Comparison of ENCODE assay signal across 23 cellular contexts in the genomic region with DNA sequence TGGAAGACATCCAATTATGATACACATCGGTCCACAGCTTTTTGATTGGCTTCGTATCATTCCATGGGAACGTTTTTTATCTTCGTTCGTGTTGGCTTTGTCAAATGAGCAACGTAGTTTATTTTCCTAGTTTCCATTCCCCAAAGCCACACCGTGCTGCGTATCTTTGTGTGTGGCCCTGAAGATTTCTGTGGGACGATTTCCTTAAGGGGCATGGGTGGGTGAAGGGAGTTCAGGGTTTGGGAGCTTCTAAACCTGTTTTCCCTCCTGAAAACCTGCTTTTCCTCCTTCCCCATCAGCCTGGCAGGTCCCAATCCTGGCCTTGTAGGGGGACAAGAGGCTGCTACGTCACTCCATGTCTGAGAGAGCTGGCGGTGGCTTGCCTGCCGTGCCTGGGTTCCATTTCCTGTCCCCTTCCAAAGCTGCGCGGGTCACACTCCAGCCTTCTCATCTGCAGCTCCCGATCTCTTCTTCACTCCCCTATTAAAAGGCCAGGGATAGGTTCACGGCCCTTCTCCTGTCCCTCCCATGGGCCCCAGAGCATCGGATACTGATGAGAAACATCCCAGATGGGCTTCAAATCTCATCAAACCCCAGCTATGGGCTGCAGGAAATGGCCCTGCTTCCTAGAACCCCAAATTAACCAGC. TPM values are rescaled to one million over a fixed set of nuclear protein-coding genes. Genes with fewer than 3 reads are reported as not detected.
DNase-seq lines count a peak whose midpoint lies in the region; ATAC-seq and TF ChIP-seq lines count a peak whose summit lies in the region.
"Had no signal": no experiment of that assay in that cellular context is flagged by ENCODE, and none has a peak within 500 bp of the region (broad histone marks: within the 10 kb centered on the region; RNA-seq: fewer than 3 reads in every experiment).

No MANE protein-coding gene starts in this region.

- WGBS in mesendoderm (ENCODE audit: extremely low coverage, insufficient coverage, low lambda C conversion rate), result no CpG with 5 or more reads among the region's 17 CpGs

- peak overlapping the region; percentile 81 for H3K56ac ChIP-seq in mesendoderm (ENCODE audit: low read length)

- peak overlapping the region; percentile 66 for H3K23ac ChIP-seq in mesendoderm (ENCODE audit: low read length)

- no peaks in the 10 kb centered on the region for H3K27me3 ChIP-seq in mesendoderm (ENCODE audit: insufficient read depth, low read length, poor library complexity)
- H3K27me3 ChIP-seq: colonic mucosa, pancreas, right lobe of liver, upper lobe of right lung had no signal

- no peaks in the 10 kb centered on the region for H3K36me3 Mint-ChIP-seq in activated CD8-positive, alpha-beta memory T cell treated with anti-CD3 and anti-CD28 coated beads, Interleukin-2, amount 10 ng/mL, durations not matched to agents 7 days and 5 days
- H3K36me3 Mint-ChIP-seq: activated naive CD8-positive, alpha-beta T cell treated with anti-CD3 and anti-CD28 coated beads for 36 hours; naive B cell had no signal

- no peak overlapping the region for H3K4me3 ChIP-seq in mesendoderm (ENCODE audit: low read length)
- H3K4me3 ChIP-seq: colonic mucosa, pancreas, right lobe of liver, upper lobe of right lung had no signal

- H3K4ac ChIP-seq in mesendoderm (ENCODE audit: low read depth, low read length), result no peak overlapping the region

- H3K9ac ChIP-seq in mesendoderm (ENCODE audit: low read length), result peak overlapping the region; percentile 40

- H3K9me3 Mint-ChIP-seq in activated CD8-positive, alpha-beta memory T cell treated with anti-CD3 and anti-CD28 coated beads, Interleukin-2, amount 10 ng/mL, durations not matched to agents 7 days and 5 days (ENCODE audit: low read depth), result no peaks in the 10 kb centered on the region
- H3K9me3 Mint-ChIP-seq: activated CD4-positive, alpha-beta T cell treated with anti-CD3 and anti-CD28 coated beads, Interleukin-2, amount 10 ng/mL, durations not matched to agents 24 days and 14 days; activated naive CD8-positive, alpha-beta T cell treated with anti-CD3 and anti-CD28 coated beads for 36 hours; CD4-positive, alpha-beta T cell had no signal

- peaks cover 8% of the 10 kb centered on the region for H3K27me3 Mint-ChIP-seq in activated CD8-positive, alpha-beta memory T cell treated with anti-CD3 and anti-CD28 coated beads, Interleukin-2, amount 10 ng/mL, durations not matched to agents 7 days and 5 days
- H3K27me3 Mint-ChIP-seq: activated naive CD8-positive, alpha-beta T cell treated with anti-CD3 and anti-CD28 coated beads for 36 hours had no signal

- no peaks in the 10 kb centered on the region for H3K4me1 Mint-ChIP-seq in activated CD8-positive, alpha-beta memory T cell treated with anti-CD3 and anti-CD28 coated beads, Interleukin-2, amount 10 ng/mL, durations not matched to agents 7 days and 5 days
- H3K4me1 Mint-ChIP-seq: activated CD4-positive, alpha-beta T cell treated with anti-CD3 and anti-CD28 coated beads, Interleukin-2, amount 10 ng/mL, durations not matched to agents 24 days and 14 days; activated naive CD8-positive, alpha-beta T cell treated with anti-CD3 and anti-CD28 coated beads for 36 hours; naive B cell; T-helper 17 cell had no signal

- no peak overlapping the region for H3K27ac Mint-ChIP-seq in activated CD8-positive, alpha-beta memory T cell treated with anti-CD3 and anti-CD28 coated beads, Interleukin-2, amount 10 ng/mL, durations not matched to agents 7 days and 5 days
- H3K27ac Mint-ChIP-seq: activated CD4-positive, alpha-beta T cell treated with anti-CD3 and anti-CD28 coated beads, Interleukin-2, amount 10 ng/mL, durations not matched to agents 24 days and 14 days; activated naive CD8-positive, alpha-beta T cell treated with anti-CD3 and anti-CD28 coated beads for 36 hours; CD4-positive, alpha-beta T cell; naive B cell; T-helper 17 cell had no signal

- intact Hi-C loops in Right ventricle myocardium inferior (cut with DNase I) (no loop called here), left ventricle myocardium superior (cut with micrococcal nuclease) (no loop called here)

- H3K79me2 ChIP-seq in mesendoderm (ENCODE audit: control insufficient read depth, insufficient read depth, low read length), result no peaks in the 10 kb centered on the region

- peak overlapping the region; percentile 37 for H3K27ac ChIP-seq in mesendoderm (ENCODE audit: low read depth, low read length)
- H3K27ac ChIP-seq: colonic mucosa, pancreas, right lobe of liver, upper lobe of right lung had no signal

- DNase-seq in Right ventricle myocardium inferior (ENCODE audit: missing footprints) (peak; percentile 42), left ventricle myocardium superior (no peak), mesendoderm (peak; percentile 63), omental fat pad (ENCODE audit: low spot score) (no peak)
- DNase-seq in activated CD8-positive, alpha-beta memory T cell treated with anti-CD3 and anti-CD28 coated beads, Interleukin-2, amount 10 ng/mL, durations not matched to agents 7 days and 5 days, result no peak
- DNase-seq in activated CD4-positive, alpha-beta T cell treated with anti-CD3 and anti-CD28 coated beads, Interleukin-2, amount 50 U/mL, for 48 hours, result no peak
- DNase-seq: ACHN; activated CD4-positive, alpha-beta T cell treated with anti-CD3 and anti-CD28 coated beads, Interleukin-2, amount 10 ng/mL, durations not matched to agents 24 days and 14 days; activated naive CD8-positive, alpha-beta T cell treated with anti-CD3 and anti-CD28 coated beads for 36 hours; CD4-positive, alpha-beta T cell; colonic mucosa; DMS153; naive B cell; OCI-M1; pancreas; right lobe of liver; SIG-M5; stimulated activated CD8-positive, alpha-beta memory T cell treated with anti-CD3 and anti-CD28 coated beads, Interleukin-4, amount 100 ng/mL, for 48 hours; T-helper 17 cell; upper lobe of right lung had no signal

- no peak overlapping the region for H3K4me2 ChIP-seq in mesendoderm (ENCODE audit: low read length)

- no peaks in the 10 kb centered on the region for H3K79me1 ChIP-seq in mesendoderm (ENCODE audit: low read length)

- no peak for TF ChIP-seq CTCF in omental fat pad (IDR thresholded peaks at IDR 0.05)

- no peaks in the 10 kb centered on the region for H3K36me3 ChIP-seq in mesendoderm (ENCODE audit: control insufficient read depth, insufficient read depth, low read length)
- H3K36me3 ChIP-seq: colonic mucosa, pancreas, right lobe of liver, upper lobe of right lung had no signal

- H3K18ac ChIP-seq in mesendoderm (ENCODE audit: low read length), result peak overlapping the region; percentile 42

- no peak overlapping the region for H3K4me3 Mint-ChIP-seq in activated CD8-positive, alpha-beta memory T cell treated with anti-CD3 and anti-CD28 coated beads, Interleukin-2, amount 10 ng/mL, durations not matched to agents 7 days and 5 days
- H3K4me3 Mint-ChIP-seq: activated CD4-positive, alpha-beta T cell treated with anti-CD3 and anti-CD28 coated beads, Interleukin-2, amount 10 ng/mL, durations not matched to agents 24 days and 14 days; activated naive CD8-positive, alpha-beta T cell treated with anti-CD3 and anti-CD28 coated beads for 36 hours; CD4-positive, alpha-beta T cell; naive B cell; T-helper 17 cell had no signal

- H4K8ac ChIP-seq in mesendoderm (ENCODE audit: low read depth, low read length), result no peak overlapping the region

- peak overlapping the region; percentile 80 for H2BK5ac ChIP-seq in mesendoderm (ENCODE audit: low read length)

- peaks cover 11% of the 10 kb centered on the region for H3K4me1 ChIP-seq in mesendoderm (ENCODE audit: control insufficient read depth, low read depth, low read length)
- H3K4me1 ChIP-seq: colonic mucosa, pancreas, right lobe of liver, upper lobe of right lung had no signal

- CTCF ChIA-PET in activated CD8-positive, alpha-beta memory T cell treated with anti-CD3 and anti-CD28 coated beads, Interleukin-2, amount 10 ng/mL, durations not matched to agents 7 days and 5 days (lab: Charles Lee), result no interaction called here

- ATAC-seq in Right ventricle myocardium inferior (no peak), left ventricle myocardium superior (no peak), SK-N-SH treated with all-trans-retinoic acid at 6 μM for 48 hours (peak; percentile 58), GM19035 (IDR thresholded peaks at IDR 0.05; ENCODE audit: unreplicated experiment) (no peak), omental fat pad (ENCODE audit: low FRiP score) (no peak)
- no peak for ATAC-seq in activated CD8-positive, alpha-beta memory T cell treated with anti-CD3 and anti-CD28 coated beads, Interleukin-2, amount 10 ng/mL, durations not matched to agents 7 days and 5 days
- ATAC-seq: HCT116, pancreas, right lobe of liver, T-helper 17 cell, upper lobe of right lung had no signal

- no peak overlapping the region for H2AK5ac ChIP-seq in mesendoderm (ENCODE audit: low read length)

- H4K5ac ChIP-seq in mesendoderm (ENCODE audit: low read length), result no peak overlapping the region

- no peak overlapping the region for H2BK120ac ChIP-seq in mesendoderm (ENCODE audit: low read depth, low read length)

- H2BK15ac ChIP-seq in mesendoderm (replicated peaks; ENCODE audit: low read depth), result no peak overlapping the region

TF ChIP-seq in SK-N-SH treated with all-trans-retinoic acid at 6 μM for 48 hours, 23 proteins besides CTCF, POLR2A, EP300 and RAD21:
- TF ChIP-seq ZNF8 (CRISPR knock-in tag; IDR thresholded peaks at IDR 0.05), result no peak
TF ChIP-seq in SK-N-SH treated with all-trans-retinoic acid at 6 μM for 48 hours: peak in this region for 0.

RNA-seq across cellular contexts. Expression of a gene that starts 23.5 kb away (rescaled TPM):
- total RNA-seq in Right ventricle myocardium inferior (84.8 TPM), left ventricle myocardium superior (65.5 TPM), omental fat pad (100 to 1,000 TPM; 250 to 621 (median 378) TPM)
- 17.2 TPM for polyA plus RNA-seq in mesendoderm (2013, experiment 1 of 2)
- 17.0 TPM for polyA plus RNA-seq in mesendoderm (2013, experiment 2 of 2)
- total RNA-seq in activated CD8-positive, alpha-beta memory T cell treated with anti-CD3 and anti-CD28 coated beads, Interleukin-2, amount 10 ng/mL, durations not matched to agents 7 days and 5 days, result 10 to 100 TPM in 1 of 2 experiments, 1 to 10 TPM in 1; 5.3 to 11.1 TPM
- total RNA-seq: CD4-positive, alpha-beta T cell; T-helper 17 cell had no signal

Comparison
In these comparisons a context has a peak if more than half of its experiments do, and no peak if none do; other contexts are left out.
1. DNase-seq: peak in Right ventricle myocardium inferior (single experiment) and mesendoderm (single experiment); none in left ventricle myocardium superior (single experiment), activated CD8-positive, alpha-beta memory T cell treated with anti-CD3 and anti-CD28 coated beads, Interleukin-2, amount 10 ng/mL, durations not matched to agents 7 days and 5 days (single experiment), omental fat pad (single experiment) and activated CD4-positive, alpha-beta T cell treated with anti-CD3 and anti-CD28 coated beads, Interleukin-2, amount 50 U/mL, for 48 hours (0 of 2).